1 cellular context compared by ENCODE assay signal in the genomic region with DNA sequence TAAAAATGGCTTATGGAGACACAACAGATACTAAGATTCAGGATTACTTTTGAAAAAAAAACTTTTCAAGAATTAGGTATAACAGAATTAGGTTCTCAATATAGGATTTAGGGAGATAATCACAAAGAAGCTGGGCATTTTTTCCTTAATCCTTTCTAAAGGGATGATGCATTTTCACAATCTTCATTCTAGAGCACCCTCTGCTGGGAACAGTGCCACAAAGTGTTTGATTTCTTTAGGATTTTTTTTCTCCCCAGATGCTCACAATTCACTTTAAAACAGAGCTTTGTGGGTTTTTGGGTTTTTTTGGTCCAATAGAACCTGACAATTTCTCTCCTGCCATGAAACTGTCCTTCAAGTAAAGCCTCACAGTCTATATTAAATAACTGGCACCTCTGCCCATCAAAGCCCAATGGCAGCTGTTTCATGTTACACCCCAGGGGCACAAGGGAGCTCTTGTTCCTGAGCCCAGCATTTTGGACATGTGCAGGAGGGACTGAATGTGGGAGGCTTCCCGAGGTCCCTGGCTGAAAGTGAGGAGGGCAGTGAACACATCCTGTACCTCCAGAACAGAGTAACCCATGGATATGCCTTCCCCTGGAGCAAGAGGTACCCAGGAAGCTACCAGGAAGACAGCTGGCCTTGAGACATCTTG.
TF ChIP-seq lines count a peak whose summit lies in the region.

No MANE protein-coding gene starts in this region.

TF ChIP-seq in SK-N-SH, 30 proteins besides CTCF, POLR2A, EP300 and RAD21:
- TF ChIP-seq, protein P1, sequence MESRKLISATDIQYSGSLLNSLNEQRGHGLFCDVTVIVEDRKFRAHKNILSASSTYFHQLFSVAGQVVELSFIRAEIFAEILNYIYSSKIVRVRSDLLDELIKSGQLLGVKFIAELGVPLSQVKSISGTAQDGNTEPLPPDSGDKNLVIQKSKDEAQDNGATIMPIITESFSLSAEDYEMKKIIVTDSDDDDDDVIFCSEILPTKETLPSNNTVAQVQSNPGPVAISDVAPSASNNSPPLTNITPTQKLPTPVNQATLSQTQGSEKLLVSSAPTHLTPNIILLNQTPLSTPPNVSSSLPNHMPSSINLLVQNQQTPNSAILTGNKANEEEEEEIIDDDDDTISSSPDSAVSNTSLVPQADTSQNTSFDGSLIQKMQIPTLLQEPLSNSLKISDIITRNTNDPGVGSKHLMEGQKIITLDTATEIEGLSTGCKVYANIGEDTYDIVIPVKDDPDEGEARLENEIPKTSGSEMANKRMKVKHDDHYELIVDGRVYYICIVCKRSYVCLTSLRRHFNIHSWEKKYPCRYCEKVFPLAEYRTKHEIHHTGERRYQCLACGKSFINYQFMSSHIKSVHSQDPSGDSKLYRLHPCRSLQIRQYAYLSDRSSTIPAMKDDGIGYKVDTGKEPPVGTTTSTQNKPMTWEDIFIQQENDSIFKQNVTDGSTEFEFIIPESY (IDR thresholded peaks at IDR 0.05; ENCODE audit: borderline replicate concordance, low read depth), result no peak
- peak; percentile 72 for TF ChIP-seq SMC3 (IDR thresholded peaks at IDR 0.05; ENCODE audit: low read depth, low read length)
